ENCODE assay signal across 16 cellular contexts in genomic region chr1:89912073-89912472, GRCh38.
A peak's percentile ranks its signal among the peaks of the same experiment; 100 is the strongest.
DNase-seq lines count a peak whose midpoint lies in the region; ATAC-seq and TF ChIP-seq lines count a peak whose summit lies in the region.
"Had no signal": no experiment of that assay in that cellular context is flagged by ENCODE, and none has a peak within 500 bp of the region (broad histone marks: within the 10 kb centered on the region; RNA-seq: fewer than 3 reads in every experiment).

No MANE protein-coding gene starts in this region.

- H2AFZ ChIP-seq in IMR-90 (replicated peaks; ENCODE audit: low read length, poor library complexity) = no peak overlapping the region

- H3K36me3 ChIP-seq in CD8-positive, alpha-beta T cell (ENCODE audit: insufficient read depth, low read length) = no peaks in the 10 kb centered on the region
- no peaks in the 10 kb centered on the region; the same call in 1 of the 2 replicates for H3K36me3 ChIP-seq in IMR-90 (ENCODE audit: control insufficient read depth, insufficient read depth, low read length)
- H3K36me3 ChIP-seq: ascending aorta had no signal

- POLR2A ChIA-PET in CD8-positive, alpha-beta T cell (lab: Charles Lee) = no interaction called here
- POLR2A ChIA-PET in IMR-90 (lab: Charles Lee; ENCODE audit: unreplicated experiment) = no interaction called here

- peak overlapping the region; percentile 99; the same call in 1 of the 2 replicates for H2AK5ac ChIP-seq in IMR-90 (ENCODE audit: low read depth, low read length)

- H2BK120ac ChIP-seq in IMR-90 (ENCODE audit: low read depth, low read length) = peak overlapping the region; percentile 93

- peaks cover 44% of the 10 kb centered on the region for H3K36me3 Mint-ChIP-seq in CD8-positive, alpha-beta T cell
- H3K36me3 Mint-ChIP-seq in chondrocyte (ENCODE audit: low read depth) = no peaks in the 10 kb centered on the region
- H3K36me3 Mint-ChIP-seq in natural killer cell = no peaks in the 10 kb centered on the region

- TF ChIP-seq POLR2A in IMR-90 (IDR thresholded peaks at IDR 0.05; ENCODE audit: low read depth, low read length) = no peak

- H3K4me3 Mint-ChIP-seq in CD8-positive, alpha-beta T cell = no peak overlapping the region
- H3K4me3 Mint-ChIP-seq in chondrocyte (ENCODE audit: unreplicated experiment) = no peak overlapping the region
- peak overlapping the region; percentile 18 for H3K4me3 Mint-ChIP-seq in natural killer cell

- DNase-seq in CD8-positive, alpha-beta T cell = no peak
- DNase-seq in IMR-90 (no peak), chondrocyte (ENCODE audit: low spot score) (no peak), natural killer cell (no peak), substantia nigra (lab: John Stamatoyannopoulos, UW) (no peak), left ventricle myocardium superior (no peak)
- DNase-seq in activated effector memory CD4-positive, alpha-beta T cell treated with Interleukin-2 at 50 U/mL for 16 hours = no peak
- DNase-seq: activated naive CD4-positive, alpha-beta T cell treated with Interleukin-2 at 50 U/mL for 16 hours; KBM-7; mucosa of descending colon; NCI-H1092 treated with DMSO at 0.1 percent for 48 hours; NCI-H2107; NCI-H526; stimulated activated CD4-positive, alpha-beta T cell treated with anti-CD3 and anti-CD28 coated beads, Interleukin-4, amount 100 ng/mL, for 1 hour had no signal

- H2AK9ac ChIP-seq in IMR-90 (replicated peaks; ENCODE audit: low read depth, low read length, poor library complexity) = no peak overlapping the region

- H3K27me3 Mint-ChIP-seq in CD8-positive, alpha-beta T cell (ENCODE audit: low read depth) = no peaks in the 10 kb centered on the region
- no peaks in the 10 kb centered on the region for H3K27me3 Mint-ChIP-seq in chondrocyte (ENCODE audit: low read depth)
- no peaks in the 10 kb centered on the region for H3K27me3 Mint-ChIP-seq in natural killer cell (ENCODE audit: low read depth in 2 of 2)

- no peaks in the 10 kb centered on the region for H3K4me1 ChIP-seq in CD8-positive, alpha-beta T cell (ENCODE audit: insufficient read depth, low read length)
- H3K4me1 ChIP-seq in IMR-90 (ENCODE audit: control insufficient read depth, insufficient read depth, low read length) = peaks cover 28% of the 10 kb centered on the region
- H3K4me1 ChIP-seq: ascending aorta had no signal

- dilution Hi-C loops in IMR-90 (cut with HindIII; ENCODE audit: low sequenced_read_pairs, unreplicated experiment) = no loop called here

- no peak overlapping the region for H3K27ac ChIP-seq in CD8-positive, alpha-beta T cell (ENCODE audit: low read depth, low read length)
- H3K27ac ChIP-seq in IMR-90 (ENCODE audit: insufficient read depth, low read length) (no peak overlapping the region; the same call in 1 of the 2 replicates), substantia nigra (ENCODE audit: low read depth, low read length, poor library complexity, severe bottlenecking) (no peak overlapping the region)
- H3K27ac ChIP-seq: ascending aorta had no signal

- H4K5ac ChIP-seq in IMR-90 (ENCODE audit: low read depth, low read length) = no peak overlapping the region; the same call in 1 of the 2 replicates

- no peak overlapping the region; the same call in 1 of the 2 replicates for H3K23ac ChIP-seq in IMR-90 (ENCODE audit: low read depth, low read length)

- no TSS peak for BruUV-seq in IMR-90 (replicated peaks; lab: Mats Ljungman, UMichigan)

- no peaks in the 10 kb centered on the region for H3K9me3 Mint-ChIP-seq in CD8-positive, alpha-beta T cell
- H3K9me3 Mint-ChIP-seq in chondrocyte (ENCODE audit: low read depth) (no peaks in the 10 kb centered on the region), natural killer cell (no peaks in the 10 kb centered on the region)

- H3K9ac ChIP-seq in IMR-90 (ENCODE audit: low read depth, low read length) = no peak overlapping the region

- no peaks in the 10 kb centered on the region for H4K20me1 ChIP-seq in IMR-90 (ENCODE audit: insufficient read depth, low read length)

- CTCF ChIA-PET in CD8-positive, alpha-beta T cell (lab: Charles Lee) = no interaction called here
- CTCF ChIA-PET in IMR-90 (lab: Yijun Ruan, JAX) = no interaction called here

- no CpG with 5 or more reads among the region's 1 CpG for WGBS in IMR-90 (ENCODE audit: extremely low coverage in 2 of 2, insufficient read length in 1 of 2), 2 experiments

- H2BK15ac ChIP-seq in IMR-90 (ENCODE audit: low read depth, low read length) = peak overlapping the region; percentile 96; the same call in 2 of the 3 replicates

- peak overlapping the region; percentile 93 for H3K4ac ChIP-seq in IMR-90 (ENCODE audit: low read depth, low read length)

- H4K91ac ChIP-seq in IMR-90 (ENCODE audit: insufficient read depth, low read depth, low read length) = peak overlapping the region; percentile 94; the same call in 1 of the 2 replicates

- H3K14ac ChIP-seq in IMR-90 (replicated peaks; ENCODE audit: low read depth, low read length) = peak overlapping the region; percentile 66; the same call in 1 of the 2 replicates

- H3K27ac Mint-ChIP-seq in CD8-positive, alpha-beta T cell = peak overlapping the region; percentile 62
- peak overlapping the region; percentile 71 for H3K27ac Mint-ChIP-seq in chondrocyte (ENCODE audit: unreplicated experiment)
- H3K27ac Mint-ChIP-seq in natural killer cell = peak overlapping the region; percentile 43 to 75

- no peak for ATAC-seq in CD8-positive, alpha-beta T cell
- ATAC-seq in IMR-90 (ENCODE audit: low read depth) (no peak), natural killer cell (no peak), left ventricle myocardium superior (no peak), GM19328 (IDR thresholded peaks at IDR 0.05; ENCODE audit: unreplicated experiment) (no peak)
- ATAC-seq: mucosa of descending colon had no signal

- no peaks in the 10 kb centered on the region for H3K9me3 ChIP-seq in CD8-positive, alpha-beta T cell (ENCODE audit: low read length)
- H3K9me3 ChIP-seq in IMR-90 (ENCODE audit: control insufficient read depth, insufficient read depth, low read length) = no peaks in the 10 kb centered on the region
- H3K9me3 ChIP-seq: ascending aorta, mucosa of descending colon had no signal

- H3K56ac ChIP-seq in IMR-90 (ENCODE audit: extremely low read depth, insufficient read depth, low read length) = peak overlapping the region; percentile 45

- H3K4me2 ChIP-seq in IMR-90 (ENCODE audit: low read depth, low read length) = peak overlapping the region; percentile 55; the same call in 1 of the 2 replicates

- H4K8ac ChIP-seq in IMR-90 (ENCODE audit: low read depth in 2 of 2, low read length in 2 of 2) = peak overlapping the region; percentile 79 to 86

- peaks cover 23 to 44% of the 10 kb centered on the region in 2 experiments for H3K79me1 ChIP-seq in IMR-90 (ENCODE audit: low read depth in 1 of 2, low read length in 2 of 2)

- no peak overlapping the region for H3K4me3 ChIP-seq in CD8-positive, alpha-beta T cell (ENCODE audit: low read depth, low read length)
- no peak overlapping the region for H3K4me3 ChIP-seq in IMR-90 (ENCODE audit: insufficient read depth, low read depth, low read length)
- H3K4me3 ChIP-seq: ascending aorta, mucosa of descending colon had no signal

- H3K27me3 ChIP-seq in CD8-positive, alpha-beta T cell (ENCODE audit: insufficient read depth, low read length) = no peaks in the 10 kb centered on the region
- no peaks in the 10 kb centered on the region for H3K27me3 ChIP-seq in IMR-90 (ENCODE audit: control insufficient read depth, insufficient read depth, low read length)
- H3K27me3 ChIP-seq: ascending aorta had no signal

- no peak for TF ChIP-seq CTCF in CD8-positive, alpha-beta T cell (IDR thresholded peaks at IDR 0.05)
- TF ChIP-seq CTCF in IMR-90 (conservative IDR thresholded peaks at IDR 0.05; ENCODE audit: low read depth, low read length) (no peak), chondrocyte (IDR thresholded peaks at IDR 0.05) (no peak), natural killer cell (IDR thresholded peaks at IDR 0.05) (no peak)

- in situ Hi-C loops in IMR-90 (cut with MboI; ENCODE audit: low sequenced_read_pairs) = no loop called here

- H2BK20ac ChIP-seq in IMR-90 (ENCODE audit: low read depth, low read length) = peak overlapping the region; percentile 87

- H3K4me1 Mint-ChIP-seq in CD8-positive, alpha-beta T cell (ENCODE audit: low read depth) = peaks cover 49% of the 10 kb centered on the region
- H3K4me1 Mint-ChIP-seq in chondrocyte (ENCODE audit: low read depth) (peaks cover 47% of the 10 kb centered on the region), natural killer cell (peaks cover 48 to 54% of the 10 kb centered on the region in 2 donors)

- H2BK5ac ChIP-seq in IMR-90 (ENCODE audit: low read depth, low read length, poor library complexity, severe bottlenecking) = peak overlapping the region; percentile 92

- no peak for TF ChIP-seq RAD21 in IMR-90 (IDR thresholded peaks at IDR 0.05; ENCODE audit: low read length)

- peak overlapping the region; percentile 79 for H3K18ac ChIP-seq in IMR-90 (ENCODE audit: low read depth, low read length)

- intact Hi-C loops in CD8-positive, alpha-beta T cell (cut with DNase I, micrococcal nuclease) = no loop called here
- intact Hi-C loops in IMR-90 (cut with micrococcal nuclease) = no loop called here
- intact Hi-C loops in natural killer cell (cut with micrococcal nuclease) = no loop called here
- intact Hi-C loops in left ventricle myocardium superior (cut with micrococcal nuclease) = no loop called here

- peaks cover 14% of the 10 kb centered on the region for H3K9me1 ChIP-seq in IMR-90 (ENCODE audit: insufficient read depth, low read length)

TF ChIP-seq in IMR-90, 13 proteins besides CTCF, POLR2A, EP300 and RAD21:
- TF ChIP-seq CHD1 (IDR thresholded peaks at IDR 0.05; ENCODE audit: low read depth, low read length) = no peak
